26 cellular contexts compared by ENCODE assay signal in the genomic region with DNA sequence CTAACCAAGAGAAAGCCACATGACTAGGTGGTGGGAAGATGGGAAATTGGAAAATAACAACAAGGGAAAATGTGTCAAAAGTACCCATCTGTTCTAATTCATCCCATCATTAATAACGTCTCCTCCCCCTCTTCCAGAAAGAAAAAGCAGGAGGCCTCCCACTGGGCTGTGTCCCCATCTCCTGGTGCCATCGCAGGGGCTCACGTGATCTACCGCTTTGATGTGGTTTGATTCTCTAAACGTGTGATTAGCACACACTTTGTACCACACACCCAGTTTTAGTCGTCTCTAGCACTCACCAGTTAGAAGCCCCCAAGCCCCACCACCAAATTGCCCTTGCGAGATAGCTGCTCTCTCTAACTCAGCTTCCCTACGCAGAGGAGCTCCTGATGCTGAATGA.
"Had no signal": no experiment of that assay in that cellular context is flagged by ENCODE, and none has a peak within 500 bp of the region (broad histone marks: within the 10 kb centered on the region; RNA-seq: fewer than 3 reads in every experiment).

No MANE protein-coding gene starts in this region.

- FAIRE-seq: colon had no signal

- H3K36me3 ChIP-seq: esophagus muscularis mucosa, gastroesophageal sphincter, left ventricle myocardium inferior, lower lobe of right lung, prostate gland, right atrium auricular region, sigmoid colon, stomach, thyroid gland had no signal

- H3K9me3 ChIP-seq: esophagus muscularis mucosa, gastroesophageal sphincter, left ventricle myocardium inferior, lower lobe of right lung, prostate gland, right atrium auricular region, sigmoid colon, stomach, thyroid gland had no signal

- H3K4me3 ChIP-seq: esophagus muscularis mucosa, gastroesophageal sphincter, left ventricle myocardium inferior, lower lobe of right lung, prostate gland, right atrium auricular region, sigmoid colon, stomach, thyroid gland had no signal

- H3K27me3 ChIP-seq: right atrium auricular region, thyroid gland had no signal

- DNase-seq: effector CD8-positive, alpha-beta T cell; endodermal cell; foreskin keratinocyte; glutamatergic neuron; hypothalamus; immature natural killer cell; islet precursor cell; kidney glomerular epithelial cell; left colon; left ventricle myocardium inferior; lower lobe of right lung; naive thymus-derived CD8-positive, alpha-beta T cell; nucleus accumbens; sigmoid colon; stimulated activated CD4-positive, alpha-beta T cell treated with anti-CD3 and anti-CD28 coated beads, Interleukin-2, amount 100 ng/mL, for 24 hours; stimulated activated CD4-positive, alpha-beta T cell treated with anti-CD3 and anti-CD28 coated beads, Interleukin-4, amount 100 ng/mL, for 24 hours; stimulated activated naive CD4-positive, alpha-beta T cell treated with Interleukin-2 at 50 U/mL for 16 hours; stomach; thyroid gland had no signal

- H3K27ac ChIP-seq: epithelial cell of prostate, esophagus muscularis mucosa, foreskin keratinocyte, gastroesophageal sphincter, left ventricle myocardium inferior, lower lobe of right lung, prostate gland, right atrium auricular region, sigmoid colon, stomach, thyroid gland had no signal

- ATAC-seq: foreskin keratinocyte; gastroesophageal sphincter; left colon; lower lobe of right lung; naive thymus-derived CD8-positive, alpha-beta T cell; stimulated activated effector memory CD8-positive, alpha-beta T cell treated with anti-CD3 and anti-CD28 coated beads, Interleukin-12 subunit alpha, Interleukin-12 subunit beta, amount 100 ng/mL, for 72 hours had no signal

- H3K4me1 ChIP-seq: esophagus muscularis mucosa, foreskin keratinocyte, gastroesophageal sphincter, left ventricle myocardium inferior, prostate gland, right atrium auricular region, sigmoid colon, thyroid gland had no signal
